Comparison of ENCODE assay signal across 12 cellular contexts in the genomic region with DNA sequence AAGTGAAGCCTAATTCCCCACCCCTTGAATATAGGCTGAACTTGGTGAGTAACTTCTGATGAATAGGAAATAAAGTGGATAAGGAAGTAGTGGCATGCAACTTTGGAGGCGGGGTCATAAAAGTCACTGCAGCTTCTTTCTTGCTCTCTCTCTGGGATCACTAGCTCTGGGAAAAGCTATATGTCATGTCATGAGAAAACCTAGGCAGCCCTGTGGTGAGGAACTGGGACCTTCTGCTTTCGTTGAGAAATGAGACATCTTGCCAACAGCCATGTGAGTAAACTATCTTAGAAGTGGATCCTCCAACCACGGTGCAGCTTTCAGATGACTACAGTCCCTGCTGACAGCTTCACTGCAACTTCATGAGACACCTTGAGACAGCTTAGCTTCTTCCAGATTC. TPM values are rescaled to one million over a fixed set of nuclear protein-coding genes. Genes with fewer than 3 reads are reported as not detected.
DNase-seq lines count a peak whose midpoint lies in the region; ATAC-seq, FAIRE-seq and TF ChIP-seq lines count a peak whose summit lies in the region.
"Had no signal": no experiment of that assay in that cellular context is flagged by ENCODE, and none has a peak within 500 bp of the region (broad histone marks: within the 10 kb centered on the region; RNA-seq: fewer than 3 reads in every experiment).

No MANE protein-coding gene starts in this region.

- H3K4me1 ChIP-seq in GM12878 (ENCODE audit: control insufficient read depth, insufficient read depth, low read length): no peaks in the 10 kb centered on the region
- H3K4me1 ChIP-seq: esophagus muscularis mucosa had no signal

- H3K36me3 Mint-ChIP-seq in stimulated activated memory B cell treated with anti-CD40 and anti-IgM and Interleukin-4, amounts not matched to agents 10 μg/mL and 1 μg/mL and 100 μg/mL, for 72 hours: no peaks in the 10 kb centered on the region

- RAD21 ChIA-PET in GM12878 (lab: Charles Lee; ENCODE audit: unreplicated experiment): no interaction called here

- DNase-seq in HPDE6-E6E7 (ENCODE audit: extremely low spot score) (peak; percentile 25), GM12878 (ENCODE audit: low read depth, low spot score) (no peak), skeletal muscle cell (ENCODE audit: low read depth) (peak; percentile 88), SW480 (ENCODE audit: low spot score) (no peak)
- DNase-seq: activated CD8-positive, alpha-beta T cell treated with anti-CD3 and anti-CD28 coated beads for 36 hours had no signal

- WGBS in GM12878 (ENCODE audit: insufficient coverage, insufficient replicate concordance, low lambda C conversion rate, missing lambda C conversion rate): 13% methylated on average over 3 of the region's 3 CpGs

- in situ Hi-C loops in GM12878 (cut with MboI): no loop called here

- no peak for FAIRE-seq in GM12878 (lab: Jason Lieb, UNC)

- BruUV-seq in GM12878 (replicated peaks; lab: Mats Ljungman, UMichigan): no TSS peak

- no peak for TF ChIP-seq RAD21 in GM12878 (IDR thresholded peaks at IDR 0.05; ENCODE audit: insufficient read depth, low read depth, low read length)

- H3K79me2 ChIP-seq in GM12878 (ENCODE audit: control insufficient read depth, insufficient read depth, low read length): no peaks in the 10 kb centered on the region

- TF ChIP-seq CTCF in GM12878 (IDR thresholded peaks at IDR 0.05 in 2 of 3, conservative IDR thresholded peaks at IDR 0.05 in 1 of 3; ENCODE audit: control insufficient read depth in 2 of 3, extremely low read depth in 1 of 3, insufficient read depth in 1 of 3, low read depth in 3 of 3, low read length in 3 of 3): no peak

- no peaks in the 10 kb centered on the region for H3K4me1 Mint-ChIP-seq in stimulated activated memory B cell treated with anti-CD40 and anti-IgM and Interleukin-4, amounts not matched to agents 10 μg/mL and 1 μg/mL and 100 μg/mL, for 72 hours

- no peaks in the 10 kb centered on the region for H3K27me3 ChIP-seq in GM12878 (replicated peaks in 1 of 2; ENCODE audit: control insufficient read depth in 2 of 2, insufficient read depth in 2 of 2, low read length in 1 of 2)
- H3K27me3 ChIP-seq: esophagus muscularis mucosa had no signal

- H3K27me3 Mint-ChIP-seq in stimulated activated memory B cell treated with anti-CD40 and anti-IgM and Interleukin-4, amounts not matched to agents 10 μg/mL and 1 μg/mL and 100 μg/mL, for 72 hours: peaks cover 26% of the 10 kb centered on the region

- no peak overlapping the region for H3K9ac ChIP-seq in GM12878 (ENCODE audit: control insufficient read depth, insufficient read depth, low read length)

- ATAC-seq in GM18870 (IDR thresholded peaks at IDR 0.05; ENCODE audit: unreplicated experiment) (peak; percentile 68), GM12878 (peak; percentile 82), GM19324 (IDR thresholded peaks at IDR 0.05; ENCODE audit: low FRiP score, unreplicated experiment) (no peak), HG03139 (IDR thresholded peaks at IDR 0.05; ENCODE audit: unreplicated experiment) (no peak)
- ATAC-seq in stimulated activated memory B cell treated with anti-CD40 and anti-IgM and Interleukin-4, amounts not matched to agents 10 μg/mL and 1 μg/mL and 100 μg/mL, for 72 hours: no peak
- ATAC-seq: activated CD8-positive, alpha-beta T cell treated with anti-CD3 and anti-CD28 coated beads for 36 hours had no signal

- H3K27ac ChIP-seq in GM12878 (ENCODE audit: control insufficient read depth, insufficient read depth): no peak overlapping the region
- H3K27ac ChIP-seq: esophagus muscularis mucosa, skin epidermis had no signal

- no peak for TF ChIP-seq POLR2A in GM12878 (IDR thresholded peaks at IDR 0.05; ENCODE audit: low read depth, low read length)

- SMC1A ChIA-PET in GM12878 (lab: Charles Lee; ENCODE audit: uncharacterized antibody, unreplicated experiment): no interaction called here

- H3K4me2 ChIP-seq in GM12878 (ENCODE audit: control insufficient read depth, insufficient read depth): no peak overlapping the region

- H3K27ac Mint-ChIP-seq in stimulated activated memory B cell treated with anti-CD40 and anti-IgM and Interleukin-4, amounts not matched to agents 10 μg/mL and 1 μg/mL and 100 μg/mL, for 72 hours: no peak overlapping the region
- H3K27ac Mint-ChIP-seq: activated CD8-positive, alpha-beta T cell treated with anti-CD3 and anti-CD28 coated beads for 36 hours had no signal

- intact Hi-C loops in GM12878 (cut with micrococcal nuclease; ENCODE audit: unreplicated experiment): no loop called here

- no peak overlapping the region for H3K4me3 ChIP-seq in GM12878
- no peak overlapping the region for H3K4me3 ChIP-seq in skeletal muscle cell (ENCODE audit: low read depth, low read length)
- H3K4me3 ChIP-seq: esophagus muscularis mucosa, lung, skin epidermis had no signal

- no peaks in the 10 kb centered on the region for H4K20me1 ChIP-seq in GM12878 (ENCODE audit: control insufficient read depth, insufficient read depth)

- H3K4me3 Mint-ChIP-seq in stimulated activated memory B cell treated with anti-CD40 and anti-IgM and Interleukin-4, amounts not matched to agents 10 μg/mL and 1 μg/mL and 100 μg/mL, for 72 hours: no peak overlapping the region
- H3K4me3 Mint-ChIP-seq: activated CD8-positive, alpha-beta T cell treated with anti-CD3 and anti-CD28 coated beads for 36 hours had no signal

- no peaks in the 10 kb centered on the region for H3K9me3 ChIP-seq in GM12878 (replicated peaks; ENCODE audit: control insufficient read depth, insufficient read depth, low read length)
- H3K9me3 ChIP-seq: esophagus muscularis mucosa had no signal

- no peak overlapping the region for H2AFZ ChIP-seq in GM12878 (ENCODE audit: control insufficient read depth, low read depth, low read length)

- POLR2A ChIA-PET in GM12878 (lab: Charles Lee): no interaction called here

- CTCF ChIA-PET in GM12878 (lab: Yijun Ruan, JAX): no interaction called here

- TF ChIP-seq EP300 in GM12878 (IDR thresholded peaks at IDR 0.05; ENCODE audit: borderline replicate concordance in 1 of 2, control insufficient read depth in 1 of 2, low read depth in 2 of 2, low read length in 2 of 2): no peak

- H3K9me3 Mint-ChIP-seq in stimulated activated memory B cell treated with anti-CD40 and anti-IgM and Interleukin-4, amounts not matched to agents 10 μg/mL and 1 μg/mL and 100 μg/mL, for 72 hours: no peaks in the 10 kb centered on the region
- H3K9me3 Mint-ChIP-seq: activated CD8-positive, alpha-beta T cell treated with anti-CD3 and anti-CD28 coated beads for 36 hours had no signal

- H3K36me3 ChIP-seq in GM12878 (ENCODE audit: control insufficient read depth in 2 of 2, insufficient read depth in 2 of 2, low read length in 1 of 2): no peaks in the 10 kb centered on the region

TF ChIP-seq in GM12878, 131 proteins besides CTCF, POLR2A, EP300 and RAD21 (continues in another document):
- no peak for TF ChIP-seq NR2C1 (IDR thresholded peaks at IDR 0.05)
- TF ChIP-seq TCF7 (IDR thresholded peaks at IDR 0.05; ENCODE audit: borderline replicate concordance): no peak
- TF ChIP-seq STAT1 (conservative IDR thresholded peaks at IDR 0.05): no peak
- TF ChIP-seq ZNF622 (IDR thresholded peaks at IDR 0.05): no peak
- 0 out of 2 replicates have a peak, but pooled peaks have one; percentile 17 for TF ChIP-seq SPI1 (IDR thresholded peaks at IDR 0.05; ENCODE audit: borderline replicate concordance, insufficient read depth, low read depth, low read length)
- TF ChIP-seq HDGF (IDR thresholded peaks at IDR 0.05): no peak
- TF ChIP-seq JUND (IDR thresholded peaks at IDR 0.05; ENCODE audit: low read depth, low read length): no peak

RNA-seq across cellular contexts. Expression of gene ZNF214, which starts 15.7 kb away (rescaled TPM):
- total RNA-seq in GM12878 (2013; cell fraction: nucleolus; rRNA removed): 0.17 TPM in 1 of 2 replicates, not detected in the other
- total RNA-seq in GM12878 (2014; rRNA removed) (not detected in 2 replicates), GM12878 (2014; rRNA removed; fragmentation: Illumina TruSeq; extraction: Trizol) (0.18 TPM in 1 of 2 replicates, not detected in the other), GM12878 (2021) (not detected in 2 replicates)
- not detected for polyA plus RNA-seq in GM12878 (2011; ENCODE audit: low read depth)
- polyA plus RNA-seq in GM12878 (2011; rRNA removed) (not detected in 2 replicates), GM12878 (2014; fragmentation: Illumina TruSeq; extraction: Trizol) (not detected in 2 replicates), GM12878 (2014; fragmentation: Nextera tagmentation; extraction: Ambion mirVana) (not detected), GM12878 (2014; rRNA removed) (not detected in 2 replicates), GM12878 (2016; fragmentation: Nextera tagmentation; extraction: Ambion mirVana) (not detected)
- not detected in 2 replicates for polyA plus RNA-seq in GM12878 (2011; cell fraction: cytosol; rRNA removed)
- polyA plus RNA-seq in GM12878 (2011; cell fraction: nucleus; rRNA removed): not detected in 2 replicates
- 0.04 TPM in 1 of 2 replicates, not detected in the other for polyA plus RNA-seq in GM12878 (2012)
- not detected in 2 replicates for polyA minus RNA-seq in GM12878 (2011; rRNA and poly(A)+ RNA removed)
- not detected in 2 replicates for polyA minus RNA-seq in GM12878 (2011; cell fraction: cytosol; rRNA and poly(A)+ RNA removed)
- polyA minus RNA-seq in GM12878 (2011; cell fraction: nucleus; rRNA and poly(A)+ RNA removed): not detected in 2 replicates
- total RNA-seq: activated CD8-positive, alpha-beta T cell treated with anti-CD3 and anti-CD28 coated beads for 36 hours had no signal

RNA-seq across cellular contexts. Expression of gene NLRP14, which starts 15.8 kb away (rescaled TPM):
- 3.1 and 3.4 TPM in 2 replicates for total RNA-seq in GM12878 (2013; cell fraction: nucleolus; rRNA removed)
- total RNA-seq in GM12878 (2014; rRNA removed): 0.05 TPM in 1 of 2 replicates, not detected in the other
- 0.04 and 0.09 TPM in 2 replicates for total RNA-seq in GM12878 (2014; rRNA removed; fragmentation: Illumina TruSeq; extraction: Trizol)
- total RNA-seq in GM12878 (2021): 0.05 TPM in 1 of 2 replicates, not detected in the other
- polyA plus RNA-seq in GM12878 (2011; ENCODE audit: low read depth): 0.08 TPM
- 0.12 and 0.19 TPM in 2 replicates for polyA plus RNA-seq in GM12878 (2011; rRNA removed)
- 0.07 TPM in 2 replicates for polyA plus RNA-seq in GM12878 (2011; cell fraction: cytosol; rRNA removed)
- polyA plus RNA-seq in GM12878 (2011; cell fraction: nucleus; rRNA removed): 0.13 and 0.22 TPM in 2 replicates
- polyA plus RNA-seq in GM12878 (2012): 0.07 TPM in 1 of 2 replicates, not detected in the other
- 0.03 and 0.05 TPM in 2 replicates for polyA plus RNA-seq in GM12878 (2014; fragmentation: Illumina TruSeq; extraction: Trizol)
- under 1 TPM; 0.02 to 0.04 TPM for polyA plus RNA-seq in GM12878 (2014; fragmentation: Nextera tagmentation; extraction: Ambion mirVana)
- polyA plus RNA-seq in GM12878 (2014; rRNA removed): 0.04 TPM in 1 of 2 replicates, not detected in the other
- not detected for polyA plus RNA-seq in GM12878 (2016; fragmentation: Nextera tagmentation; extraction: Ambion mirVana)
- polyA minus RNA-seq in GM12878 (2011; rRNA and poly(A)+ RNA removed): 0.37 and 0.62 TPM in 2 replicates
- polyA minus RNA-seq in GM12878 (2011; cell fraction: cytosol; rRNA and poly(A)+ RNA removed): not detected in 2 replicates
- 0.85 and 0.86 TPM in 2 replicates for polyA minus RNA-seq in GM12878 (2011; cell fraction: nucleus; rRNA and poly(A)+ RNA removed)
- total RNA-seq: esophagus muscularis mucosa had no signal

Comparison
In these comparisons a context has a peak if more than half of its experiments do, and no peak if none do; other contexts are left out.
1. ATAC-seq: peak in GM18870 (single experiment) and GM12878 (single experiment); none in stimulated activated memory B cell treated with anti-CD40 and anti-IgM and Interleukin-4, amounts not matched to agents 10 μg/mL and 1 μg/mL and 100 μg/mL, for 72 hours (single experiment), GM19324 (single experiment) and HG03139 (single experiment).
2. DNase-seq: peak in HPDE6-E6E7 (single experiment) and skeletal muscle cell (single experiment); none in GM12878 (single experiment) and SW480 (single experiment).